ENCODE assay signal across 20 cellular contexts in the genomic region with DNA sequence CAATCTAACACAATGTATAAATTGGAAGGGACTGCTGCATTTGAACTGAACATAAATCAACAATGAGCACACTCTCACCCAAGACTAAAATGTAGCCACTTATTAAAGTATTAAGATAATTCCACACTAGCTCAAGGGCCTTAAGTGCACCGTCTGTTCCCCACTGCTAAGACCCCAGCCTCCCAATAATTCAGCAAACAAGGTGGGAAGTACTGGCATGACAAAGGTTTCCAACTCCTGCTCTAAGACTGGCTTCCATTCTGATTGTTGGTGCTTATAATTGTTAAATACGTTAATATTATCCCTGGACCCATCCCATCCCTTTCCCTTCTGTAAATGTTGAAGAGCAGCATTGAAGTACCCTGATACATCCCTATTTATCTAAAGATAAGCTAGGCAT.
"Had no signal": no experiment of that assay in that cellular context is flagged by ENCODE, and none has a peak within 500 bp of the region (broad histone marks: within the 10 kb centered on the region; RNA-seq: fewer than 3 reads in every experiment).

No MANE protein-coding gene starts in this region.

- H3K27ac Mint-ChIP-seq: activated naive CD8-positive, alpha-beta T cell treated with anti-CD3 and anti-CD28 coated beads for 36 hours; activated T-cell treated with anti-CD3 and anti-CD28 coated beads, Interleukin-2, amount 50 U/mL, for 24 hours; activated T-helper 2 cell treated with anti-CD3 and anti-CD28 coated beads, Interferon-gamma antibody, Interleukin-2, Interleukin-4, amounts not matched to agents 10 μg/mL and 5 μg/mL and 100 μg/mL, durations not matched to agents 14 hours and 24 hours and 36 hours; effector memory CD8-positive, alpha-beta T cell; immature natural killer cell; naive thymus-derived CD8-positive, alpha-beta T cell; progenitor cell of endocrine pancreas; WTC11 had no signal

- H3K36me3 Mint-ChIP-seq: activated naive CD8-positive, alpha-beta T cell treated with anti-CD3 and anti-CD28 coated beads for 36 hours; immature natural killer cell; WTC11 had no signal

- H3K79me2 ChIP-seq: hepatocyte had no signal

- DNase-seq: activated naive CD4-positive, alpha-beta T cell; activated naive CD8-positive, alpha-beta T cell treated with anti-CD3 and anti-CD28 coated beads for 36 hours; activated T-cell treated with anti-CD3 and anti-CD28 coated beads, Interleukin-2, amount 50 U/mL, for 24 hours; central memory CD4-positive, alpha-beta T cell; dorsolateral prefrontal cortex; effector memory CD8-positive, alpha-beta T cell; glutamatergic neuron; immature natural killer cell; naive thymus-derived CD8-positive, alpha-beta T cell; retina; stimulated activated CD4-positive, alpha-beta T cell treated with anti-CD3 and anti-CD28 coated beads, Interleukin-4, amount 100 ng/mL, for 24 hours; stimulated activated naive CD8-positive, alpha-beta T cell treated with anti-CD3 and anti-CD28 coated beads, Interleukin-15, Interleukin-2, amounts not matched to agents 100 U/mL and 50 U/mL, for 24 hours; thyroid gland had no signal

- H3K4me3 Mint-ChIP-seq: activated naive CD8-positive, alpha-beta T cell treated with anti-CD3 and anti-CD28 coated beads for 36 hours; activated T-cell treated with anti-CD3 and anti-CD28 coated beads, Interleukin-2, amount 50 U/mL, for 24 hours; effector memory CD8-positive, alpha-beta T cell; immature natural killer cell; naive thymus-derived CD8-positive, alpha-beta T cell; WTC11 had no signal

- H3K27me3 ChIP-seq: dorsolateral prefrontal cortex, hepatocyte, thyroid gland had no signal

- H3K9me3 ChIP-seq: thyroid gland had no signal

- H3K9me3 Mint-ChIP-seq: effector memory CD8-positive, alpha-beta T cell had no signal

- H3K4me1 ChIP-seq: thyroid gland had no signal

- H3K36me3 ChIP-seq: thyroid gland had no signal

- ATAC-seq: effector memory CD8-positive, alpha-beta T cell; esophagus mucosa; left lobe of liver; naive thymus-derived CD8-positive, alpha-beta T cell; stimulated activated naive CD8-positive, alpha-beta T cell treated with anti-CD3 and anti-CD28 coated beads, Interleukin-15, Interleukin-2, amounts not matched to agents 100 U/mL and 50 U/mL, for 24 hours; WTC11 had no signal

- H3K4me1 Mint-ChIP-seq: activated naive CD8-positive, alpha-beta T cell treated with anti-CD3 and anti-CD28 coated beads for 36 hours; immature natural killer cell; naive thymus-derived CD8-positive, alpha-beta T cell had no signal

- H3K27me3 Mint-ChIP-seq: activated naive CD8-positive, alpha-beta T cell treated with anti-CD3 and anti-CD28 coated beads for 36 hours; activated T-cell treated with anti-CD3 and anti-CD28 coated beads, Interleukin-2, amount 50 U/mL, for 24 hours; effector memory CD8-positive, alpha-beta T cell; naive thymus-derived CD8-positive, alpha-beta T cell; progenitor cell of endocrine pancreas had no signal

- H2AFZ ChIP-seq: hepatocyte had no signal

- H3K27ac ChIP-seq: hepatocyte had no signal

- H3K4me3 ChIP-seq: hepatocyte, lung, thyroid gland had no signal
